Comparison of ENCODE assay signal across 30 cellular contexts in the genomic region with DNA sequence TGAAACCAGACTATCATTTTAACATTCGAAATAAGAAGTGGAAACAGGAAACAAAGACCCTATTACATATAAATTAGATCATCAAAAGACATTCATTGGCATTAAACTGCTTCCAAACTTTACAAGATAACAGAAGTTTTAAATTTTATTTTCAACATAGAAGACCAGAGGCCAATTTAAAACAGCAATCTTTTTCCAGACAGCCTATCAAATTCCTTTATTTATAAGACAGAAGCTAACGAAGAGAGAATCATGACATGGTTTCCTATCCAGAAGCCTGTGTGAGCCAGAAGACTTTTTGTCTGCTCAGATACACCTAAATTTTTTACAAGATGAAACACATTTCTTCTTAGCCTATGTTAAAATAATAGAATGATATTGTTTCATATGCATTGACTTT.
"Had no signal": no experiment of that assay in that cellular context is flagged by ENCODE, and none has a peak within 500 bp of the region (broad histone marks: within the 10 kb centered on the region; RNA-seq: fewer than 3 reads in every experiment).

No MANE protein-coding gene starts in this region.

- H3K4me1 ChIP-seq: foreskin keratinocyte had no signal

- H3K4me1 Mint-ChIP-seq: endodermal cell had no signal

- H3K79me2 ChIP-seq: hepatocyte had no signal

- H3K27me3 Mint-ChIP-seq: activated CD4-positive, alpha-beta memory T cell treated with anti-CD3 and anti-CD28 coated beads, Interleukin-2, amount 10 ng/mL, durations not matched to agents 7 days and 5 days; activated CD4-positive, alpha-beta T cell treated with anti-CD3 and anti-CD28 coated beads, Interleukin-2, amount 10 ng/mL, durations not matched to agents 7 days and 5 days; activated naive CD8-positive, alpha-beta T cell; activated T-cell treated with anti-CD3 and anti-CD28 coated beads, Interleukin-2, amount 50 U/mL, for 24 hours; central memory CD8-positive, alpha-beta T cell; dendritic cell treated with granulocyte-macrophage colony-stimulating factor and Interleukin-4, amounts not matched to agents 40 ng/mL and 50 ng/mL, for 4 days had no signal

- H3K4me3 Mint-ChIP-seq: activated CD4-positive, alpha-beta memory T cell treated with anti-CD3 and anti-CD28 coated beads, Interleukin-2, amount 10 ng/mL, durations not matched to agents 7 days and 5 days; activated CD4-positive, alpha-beta T cell treated with anti-CD3 and anti-CD28 coated beads, Interleukin-2, amount 10 ng/mL, durations not matched to agents 7 days and 5 days; activated naive CD8-positive, alpha-beta T cell; activated T-cell treated with anti-CD3 and anti-CD28 coated beads, Interleukin-2, amount 50 U/mL, for 24 hours; activated T-cell treated with anti-CD3 and anti-CD28 coated beads, Interleukin-2, amount 50 U/mL, for 72 hours; central memory CD8-positive, alpha-beta T cell; dendritic cell treated with granulocyte-macrophage colony-stimulating factor and Interleukin-4, amounts not matched to agents 40 ng/mL and 50 ng/mL, for 4 days; endodermal cell had no signal

- H3K9me3 ChIP-seq: gastrocnemius medialis, heart left ventricle had no signal

- DNase-seq: activated CD4-positive, alpha-beta memory T cell treated with anti-CD3 and anti-CD28 coated beads, Interleukin-2, amount 10 ng/mL, durations not matched to agents 7 days and 5 days; activated CD4-positive, alpha-beta T cell treated with anti-CD3 and anti-CD28 coated beads for 1 hour; activated CD4-positive, alpha-beta T cell treated with anti-CD3 and anti-CD28 coated beads for 4 hours; activated CD4-positive, alpha-beta T cell treated with anti-CD3 and anti-CD28 coated beads, Interleukin-2, amount 10 ng/mL, durations not matched to agents 7 days and 5 days; activated CD4-positive, alpha-beta T cell treated with anti-CD3 and anti-CD28 coated beads, Interleukin-2, amount 50 U/mL, for 4 hours; activated CD8-positive, alpha-beta memory T cell treated with anti-CD3 and anti-CD28 coated beads, Interleukin-2, amount 50 U/mL, for 48 hours; activated effector memory CD4-positive, alpha-beta T cell treated with Interleukin-2 at 50 U/mL for 16 hours; activated gamma-delta T cell treated with Interleukin-2 at 50 U/mL for 16 hours; activated naive CD4-positive, alpha-beta T cell treated with anti-CD3 and anti-CD28 coated beads, Interleukin-2, amount 50 U/mL, for 16 hours; activated naive CD4-positive, alpha-beta T cell treated with Interleukin-2 at 50 U/mL for 16 hours; activated T-cell treated with anti-CD3 and anti-CD28 coated beads for 4 hours; activated T-cell treated with anti-CD3 and anti-CD28 coated beads, Interleukin-2, amount 50 U/mL, for 24 hours; activated T-cell treated with anti-CD3 and anti-CD28 coated beads, Interleukin-2, amount 50 U/mL, for 72 hours; amniotic stem cell; anterior cingulate cortex; brain microvascular endothelial cell; dorsolateral prefrontal cortex; effector memory CD4-positive, alpha-beta T cell; endodermal cell; foreskin keratinocyte; gastrocnemius medialis; glutamatergic neuron; heart left ventricle; T-helper 2 cell had no signal

- ATAC-seq: activated T-cell treated with anti-CD3 and anti-CD28 coated beads, Interleukin-2, amount 50 U/mL, for 72 hours; esophagus mucosa; foreskin keratinocyte; gastrocnemius medialis; heart left ventricle had no signal

- H3K36me3 ChIP-seq: brain microvascular endothelial cell, gastrocnemius medialis had no signal

- H3K9me3 Mint-ChIP-seq: activated CD4-positive, alpha-beta memory T cell treated with anti-CD3 and anti-CD28 coated beads, Interleukin-2, amount 10 ng/mL, durations not matched to agents 7 days and 5 days; activated CD4-positive, alpha-beta T cell treated with anti-CD3 and anti-CD28 coated beads, Interleukin-2, amount 10 ng/mL, durations not matched to agents 7 days and 5 days; activated T-cell treated with anti-CD3 and anti-CD28 coated beads, Interleukin-2, amount 50 U/mL, for 24 hours; activated T-cell treated with anti-CD3 and anti-CD28 coated beads, Interleukin-2, amount 50 U/mL, for 72 hours; central memory CD8-positive, alpha-beta T cell; dendritic cell treated with granulocyte-macrophage colony-stimulating factor and Interleukin-4, amounts not matched to agents 40 ng/mL and 50 ng/mL, for 4 days; endodermal cell had no signal

- H3K4me2 ChIP-seq: hepatocyte had no signal

- H3K27ac ChIP-seq: brain microvascular endothelial cell, coronary artery, foreskin keratinocyte, gastrocnemius medialis, heart left ventricle had no signal

- H2AFZ ChIP-seq: hepatocyte had no signal

- H3K27me3 ChIP-seq: brain microvascular endothelial cell, dorsolateral prefrontal cortex, foreskin keratinocyte, gastrocnemius medialis, heart left ventricle, hepatocyte had no signal

- H3K4me3 ChIP-seq: coronary artery, dorsolateral prefrontal cortex, gastrocnemius medialis, heart left ventricle, hepatocyte had no signal

- H3K27ac Mint-ChIP-seq: activated CD4-positive, alpha-beta memory T cell treated with anti-CD3 and anti-CD28 coated beads, Interleukin-2, amount 10 ng/mL, durations not matched to agents 7 days and 5 days; activated CD4-positive, alpha-beta T cell treated with anti-CD3 and anti-CD28 coated beads, Interleukin-2, amount 10 ng/mL, durations not matched to agents 7 days and 5 days; activated naive CD8-positive, alpha-beta T cell; activated T-cell treated with anti-CD3 and anti-CD28 coated beads, Interleukin-2, amount 50 U/mL, for 24 hours; activated T-cell treated with anti-CD3 and anti-CD28 coated beads, Interleukin-2, amount 50 U/mL, for 72 hours; dendritic cell treated with granulocyte-macrophage colony-stimulating factor and Interleukin-4, amounts not matched to agents 40 ng/mL and 50 ng/mL, for 4 days; endodermal cell had no signal
